Comparison of ENCODE assay signal across 8 cellular contexts in the genomic region with DNA sequence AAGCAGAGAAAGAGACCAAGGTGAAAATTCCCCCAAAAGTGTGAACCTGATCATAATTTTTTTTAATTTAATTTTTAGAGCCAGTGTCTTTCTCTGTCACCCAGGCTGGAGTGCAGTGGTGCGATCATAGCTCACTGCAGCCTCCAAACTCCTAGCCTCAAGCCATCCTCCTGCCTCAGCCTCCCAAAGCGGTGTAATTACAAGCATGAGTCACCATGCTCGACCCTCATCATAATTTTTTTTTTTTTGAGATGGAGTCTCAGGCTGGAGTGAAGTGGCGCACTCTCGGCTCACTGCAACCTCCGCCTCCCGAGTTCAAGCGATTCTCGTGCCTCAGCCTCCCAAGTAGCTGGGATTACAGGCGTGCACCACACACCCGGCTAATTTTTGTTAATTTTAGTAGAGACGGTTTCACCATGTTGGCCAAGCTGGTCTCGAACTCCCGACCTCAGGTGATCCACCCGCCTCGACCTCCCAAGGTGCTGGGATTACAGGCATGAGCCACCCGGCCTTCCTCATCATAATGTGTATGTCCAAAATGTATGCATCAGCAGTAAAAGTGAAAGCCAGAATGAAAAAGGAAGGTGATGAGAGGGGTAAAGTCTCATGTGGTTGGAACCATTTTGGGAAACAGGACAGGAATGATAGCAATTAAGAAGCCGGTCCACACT. TPM values are rescaled to one million over a fixed set of nuclear protein-coding genes. Genes with fewer than 3 reads are reported as not detected.
A peak's percentile ranks its signal among the peaks of the same experiment; 100 is the strongest.
DNase-seq lines count a peak whose midpoint lies in the region; ATAC-seq and TF ChIP-seq lines count a peak whose summit lies in the region.
"Not testable (repeated sequence)": the region's sequence is repeated elsewhere in the genome, so short reads cannot be mapped to it uniquely, and the experiment has no call there.

No MANE protein-coding gene starts in this region.

- H3K36me3 ChIP-seq in H7 (replicated peaks; ENCODE audit: control insufficient read depth, insufficient read depth, low read length): peaks cover 15% of the 10 kb centered on the region
- H3K36me3 ChIP-seq in Peyer's patch: peaks cover 0 to 22% (median 0%) of the 10 kb centered on the region in 3 donors
- not testable (repeated sequence) for H3K36me3 ChIP-seq in hepatocyte (replicated peaks; ENCODE audit: insufficient read depth, low read depth)
- peaks cover 0 to 21% (median 5%) of the 10 kb centered on the region in 3 experiments for H3K36me3 ChIP-seq in naive thymus-derived CD4-positive, alpha-beta T cell (ENCODE audit: control insufficient read depth in 2 of 3, insufficient read depth in 3 of 3, low read length in 3 of 3)

- DNase-seq in H7; Peyer's patch; activated T-helper 1 cell treated with anti-CD3 and anti-CD28 coated beads, Interleukin-12 subunit alpha, Interleukin-12 subunit beta, Interleukin-2, Interleukin-4 antibody, amounts not matched to agents 30 ng/mL and 10 ng/mL and 1 ng/mL, durations not matched to agents 14 hours and 24 hours and 36 hours (ENCODE audit: low spot score); coronary artery (ENCODE audit: low spot score); hepatocyte (ENCODE audit: low spot score); naive thymus-derived CD4-positive, alpha-beta T cell: not testable (repeated sequence)
- DNase-seq in stimulated activated CD4-positive, alpha-beta T cell treated with anti-CD3 and anti-CD28 coated beads, Interleukin-4, amount 100 ng/mL, for 1 hour: peak; percentile 6

- not testable (repeated sequence) for H3K9me3 Mint-ChIP-seq in activated T-helper 1 cell treated with anti-CD3 and anti-CD28 coated beads, Interleukin-12 subunit alpha, Interleukin-12 subunit beta, Interleukin-2, Interleukin-4 antibody, amounts not matched to agents 30 ng/mL and 10 ng/mL and 1 ng/mL, durations not matched to agents 14 hours and 24 hours and 36 hours
- H3K9me3 Mint-ChIP-seq in naive thymus-derived CD4-positive, alpha-beta T cell: peaks cover 0 to 11% (median 0%) of the 10 kb centered on the region in 11 donors

- peaks cover 16% of the 10 kb centered on the region for H4K20me1 ChIP-seq in hepatocyte (ENCODE audit: insufficient read depth, poor library complexity, severe bottlenecking)

- not testable (repeated sequence) for ATAC-seq in naive thymus-derived CD4-positive, alpha-beta T cell

- WGBS in hepatocyte (ENCODE audit: low lambda C conversion rate, missing lambda C conversion rate): 88% methylated on average over 18 of the region's 18 CpGs

- POLR2A ChIA-PET in naive thymus-derived CD4-positive, alpha-beta T cell (lab: Charles Lee): interaction anchor here (0.8 to 2.4 kb wide), 13 partner anchors 10 to 334 kb away, joined by 3 to 43 read pairs (median 3); partner anchors contain the start of genes CHRNA5, DNAJA4, HYKK and IREB2

- H3K79me2 ChIP-seq in hepatocyte: peaks cover 27% of the 10 kb centered on the region

- H3K4me2 ChIP-seq in hepatocyte: peak overlapping the region; percentile 83

- not testable (repeated sequence) for H3K27me3 ChIP-seq in H7 (ENCODE audit: control insufficient read depth, insufficient read depth, low read length); Peyer's patch; hepatocyte; naive thymus-derived CD4-positive, alpha-beta T cell (ENCODE audit: control insufficient read depth in 2 of 2, insufficient read depth in 2 of 2, low read length in 2 of 2)

- H2AFZ ChIP-seq in hepatocyte: peak overlapping the region; percentile 88

- peak overlapping the region; percentile 100 for H3K27ac Mint-ChIP-seq in activated T-helper 1 cell treated with anti-CD3 and anti-CD28 coated beads, Interleukin-12 subunit alpha, Interleukin-12 subunit beta, Interleukin-2, Interleukin-4 antibody, amounts not matched to agents 30 ng/mL and 10 ng/mL and 1 ng/mL, durations not matched to agents 14 hours and 24 hours and 36 hours
- H3K27ac Mint-ChIP-seq in naive thymus-derived CD4-positive, alpha-beta T cell: peak overlapping the region; percentile 91 to 100 (median 99)

- TF ChIP-seq CTCF in 22Rv1 (IDR thresholded peaks at IDR 0.05); Peyer's patch (IDR thresholded peaks at IDR 0.05); coronary artery (IDR thresholded peaks at IDR 0.05); hepatocyte (IDR thresholded peaks at IDR 0.05; ENCODE audit: poor library complexity): not testable (repeated sequence)

- H3K4me1 Mint-ChIP-seq in activated T-helper 1 cell treated with anti-CD3 and anti-CD28 coated beads, Interleukin-12 subunit alpha, Interleukin-12 subunit beta, Interleukin-2, Interleukin-4 antibody, amounts not matched to agents 30 ng/mL and 10 ng/mL and 1 ng/mL, durations not matched to agents 14 hours and 24 hours and 36 hours (ENCODE audit: low read depth): peaks cover 39% of the 10 kb centered on the region
- H3K4me1 Mint-ChIP-seq in naive thymus-derived CD4-positive, alpha-beta T cell: peaks cover 18 to 44% (median 33%) of the 10 kb centered on the region in 7 donors

- H3K4me1 ChIP-seq in Peyer's patch (peaks cover 0 to 15% (median 3%) of the 10 kb centered on the region in 4 donors), hepatocyte (ENCODE audit: insufficient read depth) (peaks cover 14% of the 10 kb centered on the region)
- H3K4me1 ChIP-seq in naive thymus-derived CD4-positive, alpha-beta T cell (ENCODE audit: control insufficient read depth in 2 of 2, insufficient read depth in 2 of 2, low read length in 2 of 2): peaks cover 19 to 23% of the 10 kb centered on the region in 2 donors

- H3K4me3 ChIP-seq in H7 (ENCODE audit: insufficient read depth, low read depth, low read length) (peak overlapping the region; percentile 87), Peyer's patch (peak overlapping the region; percentile 65 to 88 (median 83)), coronary artery (peak overlapping the region; percentile 95), hepatocyte (peak overlapping the region; percentile 74)
- peak overlapping the region; percentile 89 for H3K4me3 ChIP-seq in naive thymus-derived CD4-positive, alpha-beta T cell (ENCODE audit: low read length)

- intact Hi-C loops in activated T-helper 1 cell treated with anti-CD3 and anti-CD28 coated beads, Interleukin-12 subunit alpha, Interleukin-12 subunit beta, Interleukin-2, Interleukin-4 antibody, amounts not matched to agents 30 ng/mL and 10 ng/mL and 1 ng/mL, durations not matched to agents 14 hours and 24 hours and 36 hours (cut with micrococcal nuclease): loop anchor here (1.0 to 5.0 kb wide), 4 partner anchors 32 to 333 kb away; partner anchors contain the start of genes HYKK, MORF4L1 and SKIC8
- intact Hi-C loops in naive thymus-derived CD4-positive, alpha-beta T cell (cut with micrococcal nuclease): loop anchor here (1.0 to 2.0 kb wide), 8 partner anchors 10 to 391 kb away; partner anchors contain the start of genes CHRNA5 (in 2 of the 2), HYKK (in 2 of the 2), IREB2 (in 2 of the 2) and IDH3A (in 1 of the 2)

- TF ChIP-seq POLR2A in Peyer's patch (IDR thresholded peaks at IDR 0.05): not testable (repeated sequence)

- H3K9me3 ChIP-seq in Peyer's patch; hepatocyte (ENCODE audit: low read depth); naive thymus-derived CD4-positive, alpha-beta T cell (ENCODE audit: control insufficient read depth in 2 of 3, low read length in 3 of 3): not testable (repeated sequence)

- CTCF ChIA-PET in naive thymus-derived CD4-positive, alpha-beta T cell (lab: Charles Lee): interaction anchor here (0.7 to 1.1 kb wide), 2 partner anchors 14 to 61 kb away, joined by 3 read pairs; no protein-coding TSS in a partner anchor

- H3K27me3 Mint-ChIP-seq in activated T-helper 1 cell treated with anti-CD3 and anti-CD28 coated beads, Interleukin-12 subunit alpha, Interleukin-12 subunit beta, Interleukin-2, Interleukin-4 antibody, amounts not matched to agents 30 ng/mL and 10 ng/mL and 1 ng/mL, durations not matched to agents 14 hours and 24 hours and 36 hours (ENCODE audit: insufficient read depth); naive thymus-derived CD4-positive, alpha-beta T cell: not testable (repeated sequence)

- peaks cover 22% of the 10 kb centered on the region for H3K36me3 Mint-ChIP-seq in activated T-helper 1 cell treated with anti-CD3 and anti-CD28 coated beads, Interleukin-12 subunit alpha, Interleukin-12 subunit beta, Interleukin-2, Interleukin-4 antibody, amounts not matched to agents 30 ng/mL and 10 ng/mL and 1 ng/mL, durations not matched to agents 14 hours and 24 hours and 36 hours (ENCODE audit: low read depth)
- peaks cover 0 to 18% (median 7%) of the 10 kb centered on the region in 5 donors for H3K36me3 Mint-ChIP-seq in naive thymus-derived CD4-positive, alpha-beta T cell

- peak overlapping the region; percentile 97 for H3K4me3 Mint-ChIP-seq in activated T-helper 1 cell treated with anti-CD3 and anti-CD28 coated beads, Interleukin-12 subunit alpha, Interleukin-12 subunit beta, Interleukin-2, Interleukin-4 antibody, amounts not matched to agents 30 ng/mL and 10 ng/mL and 1 ng/mL, durations not matched to agents 14 hours and 24 hours and 36 hours
- peak overlapping the region; percentile 86 to 99 (median 92) for H3K4me3 Mint-ChIP-seq in naive thymus-derived CD4-positive, alpha-beta T cell

- not testable (repeated sequence) for H3K9me2 ChIP-seq in hepatocyte (replicated peaks; ENCODE audit: insufficient read depth)

- peak overlapping the region; percentile 82 for H3K27ac ChIP-seq in 22Rv1
- peak overlapping the region; percentile 89 to 95 (median 94) for H3K27ac ChIP-seq in Peyer's patch
- H3K27ac ChIP-seq in coronary artery: peak overlapping the region; percentile 96 to 98
- peak overlapping the region; percentile 95 for H3K27ac ChIP-seq in hepatocyte
- H3K27ac ChIP-seq in naive thymus-derived CD4-positive, alpha-beta T cell (ENCODE audit: low read depth, low read length): peak overlapping the region; percentile 99

RNA-seq across cellular contexts. Expression of gene PSMA4, which starts 0.6 kb away (rescaled TPM):
- total RNA-seq in H7 (2014; rRNA removed; shearing (Covaris generic)): 295 and 308 TPM in 2 replicates
- total RNA-seq in Peyer's patch (100 to 1,000 TPM in 2 of 4 donors, 10 to 100 TPM in 2; 44.3 to 148 (median 103) TPM), hepatocyte (232 and 250 TPM in 2 replicates)
- 317 and 318 TPM in 2 replicates for total RNA-seq in activated T-helper 1 cell treated with anti-CD3 and anti-CD28 coated beads, Interleukin-12 subunit alpha, Interleukin-12 subunit beta, Interleukin-2, Interleukin-4 antibody, amounts not matched to agents 30 ng/mL and 10 ng/mL and 1 ng/mL, durations not matched to agents 14 hours and 24 hours and 36 hours
- polyA plus RNA-seq in hepatocyte: 215 and 235 TPM in 2 replicates
- total RNA-seq in naive thymus-derived CD4-positive, alpha-beta T cell: 100 to 1,000 TPM in 1 of 5 experiments, 10 to 100 TPM in 4; 69.6 to 284 (median 79.9) TPM
- polyA plus RNA-seq in naive thymus-derived CD4-positive, alpha-beta T cell: 100 to 1,000 TPM; 197 to 219 TPM

RNA-seq across cellular contexts. Expression of gene CHRNA5, which starts 25.7 kb away (rescaled TPM):
- total RNA-seq in H7 (2014; rRNA removed; shearing (Covaris generic)): 7.8 and 10.0 TPM in 2 replicates
- 1 to 10 TPM in 2 of 4 donors, under 1 TPM in 2; 0.38 to 1.7 (median 0.87) TPM for total RNA-seq in Peyer's patch
- total RNA-seq in activated T-helper 1 cell treated with anti-CD3 and anti-CD28 coated beads, Interleukin-12 subunit alpha, Interleukin-12 subunit beta, Interleukin-2, Interleukin-4 antibody, amounts not matched to agents 30 ng/mL and 10 ng/mL and 1 ng/mL, durations not matched to agents 14 hours and 24 hours and 36 hours: 6.4 and 10.3 TPM in 2 replicates
- total RNA-seq in hepatocyte: 1.9 and 3.1 TPM in 2 replicates
- polyA plus RNA-seq in hepatocyte: 1.1 and 1.5 TPM in 2 replicates
- 1 to 10 TPM in 1 of 5 experiments, under 1 TPM in 3, not detected in 1; 0.10 to 3.4 (median 0.76) TPM for total RNA-seq in naive thymus-derived CD4-positive, alpha-beta T cell
- under 1 TPM in 1 of 2 donors, not detected in 1; 0.12 TPM for polyA plus RNA-seq in naive thymus-derived CD4-positive, alpha-beta T cell

RNA-seq across cellular contexts. Expression of gene HYKK, which starts 32.2 kb away (rescaled TPM):
- total RNA-seq in H7 (2014; rRNA removed; shearing (Covaris generic)): 1.9 and 2.9 TPM in 2 replicates
- total RNA-seq in Peyer's patch (10 to 100 TPM; 12.4 to 32.9 (median 26.8) TPM), hepatocyte (1.7 and 3.6 TPM in 2 replicates)
- 1.2 and 1.4 TPM in 2 replicates for total RNA-seq in activated T-helper 1 cell treated with anti-CD3 and anti-CD28 coated beads, Interleukin-12 subunit alpha, Interleukin-12 subunit beta, Interleukin-2, Interleukin-4 antibody, amounts not matched to agents 30 ng/mL and 10 ng/mL and 1 ng/mL, durations not matched to agents 14 hours and 24 hours and 36 hours
- 1.6 and 2.8 TPM in 2 replicates for polyA plus RNA-seq in hepatocyte
- 1 to 10 TPM; 1.4 to 7.3 (median 3.1) TPM for total RNA-seq in naive thymus-derived CD4-positive, alpha-beta T cell
- 10 to 100 TPM in 1 of 2 donors, 1 to 10 TPM in 1; 6.2 to 10.1 TPM for polyA plus RNA-seq in naive thymus-derived CD4-positive, alpha-beta T cell
